20 cellular contexts compared by ENCODE assay signal in genomic region chr18:48308755-48309154, GRCh38.
DNase-seq lines count a peak whose midpoint lies in the region; ATAC-seq and TF ChIP-seq lines count a peak whose summit lies in the region.
"Had no signal": no experiment of that assay in that cellular context is flagged by ENCODE, and none has a peak within 500 bp of the region (broad histone marks: within the 10 kb centered on the region; RNA-seq: fewer than 3 reads in every experiment).

No MANE protein-coding gene starts in this region.

- TF ChIP-seq CTCF in sigmoid colon (IDR thresholded peaks at IDR 0.05) (no peak), foreskin keratinocyte (conservative IDR thresholded peaks at IDR 0.05) (no peak)

- 94 to 95% methylated on average over 3 of the region's 3 CpGs for WGBS in sigmoid colon, 2 donors

- H3K27me3 ChIP-seq in sigmoid colon, result no peaks in the 10 kb centered on the region
- H3K27me3 ChIP-seq in foreskin keratinocyte, result no peaks in the 10 kb centered on the region
- H3K27me3 ChIP-seq: MG63, SJSA1 had no signal

- no peaks in the 10 kb centered on the region for H3K9me3 ChIP-seq in sigmoid colon
- H3K9me3 ChIP-seq: MG63, SJSA1 had no signal

- intact Hi-C loops in cardiac septum (cut with DNase I) (no loop called here), Right ventricle myocardium inferior (cut with DNase I) (no loop called here), sigmoid colon (cut with DNase I) (no loop called here)

- H3K36me3 ChIP-seq in sigmoid colon, result no peaks in the 10 kb centered on the region
- H3K36me3 ChIP-seq: MG63, SJSA1 had no signal

- no peak for TF ChIP-seq EP300 in sigmoid colon (IDR thresholded peaks at IDR 0.05)

- no peak for ATAC-seq in Right ventricle myocardium inferior
- no peak for ATAC-seq in foreskin keratinocyte
- no peak for ATAC-seq in activated CD4-positive, CD25-positive, alpha-beta regulatory T cell treated with anti-CD3 and anti-CD28 coated beads, Interleukin-2, amount 50 U/mL, for 24 hours
- ATAC-seq: GM23338, HepG2, K562 had no signal

- H3K4me1 ChIP-seq in sigmoid colon, result no peaks in the 10 kb centered on the region
- H3K4me1 ChIP-seq in foreskin keratinocyte, result no peaks in the 10 kb centered on the region

- TF ChIP-seq POLR2A in sigmoid colon (IDR thresholded peaks at IDR 0.05), result no peak

- no peak overlapping the region for H3K4me3 ChIP-seq in sigmoid colon
- H3K4me3 ChIP-seq: GM23338, K562, MG63, SJSA1 had no signal

- H3K27ac ChIP-seq in sigmoid colon, result no peak overlapping the region
- no peak overlapping the region for H3K27ac ChIP-seq in foreskin keratinocyte
- H3K27ac ChIP-seq: SJSA1 had no signal

- peak; percentile 51 for DNase-seq in cardiac septum (ENCODE audit: low spot score)
- DNase-seq in Right ventricle myocardium inferior (ENCODE audit: missing footprints), result no peak
- peak; percentile 59 for DNase-seq in mesenteric fat pad (ENCODE audit: low spot score)
- DNase-seq in sigmoid colon, result peak; percentile 25
- no peak for DNase-seq in foreskin keratinocyte
- DNase-seq in DMS153 (lab: John Stamatoyannopoulos, UW), result no peak
- DNase-seq: CD4-positive, alpha-beta T cell; H9; MG63; NCI-H1105 treated with DMSO at 0.1 percent for 48 hours; NCI-H146; NCI-H446 treated with DMSO at 0.1 percent for 48 hours; NCI-H82; NK-92 treated with Interleukin-12 subunit alpha and Interleukin-12 subunit beta, amount 100 ng/mL, for 24 hours; Right ventricle myocardium superior had no signal

Comparison
In these comparisons a context has a peak if more than half of its experiments do, and no peak if none do; other contexts are left out.
1. DNase-seq: peak in cardiac septum (single experiment), mesenteric fat pad (single experiment) and sigmoid colon (single experiment); none in Right ventricle myocardium inferior (single experiment), foreskin keratinocyte (0 of 2) and DMS153 (single experiment).